ENCODE assay signal across 14 cellular contexts in the genomic region with DNA sequence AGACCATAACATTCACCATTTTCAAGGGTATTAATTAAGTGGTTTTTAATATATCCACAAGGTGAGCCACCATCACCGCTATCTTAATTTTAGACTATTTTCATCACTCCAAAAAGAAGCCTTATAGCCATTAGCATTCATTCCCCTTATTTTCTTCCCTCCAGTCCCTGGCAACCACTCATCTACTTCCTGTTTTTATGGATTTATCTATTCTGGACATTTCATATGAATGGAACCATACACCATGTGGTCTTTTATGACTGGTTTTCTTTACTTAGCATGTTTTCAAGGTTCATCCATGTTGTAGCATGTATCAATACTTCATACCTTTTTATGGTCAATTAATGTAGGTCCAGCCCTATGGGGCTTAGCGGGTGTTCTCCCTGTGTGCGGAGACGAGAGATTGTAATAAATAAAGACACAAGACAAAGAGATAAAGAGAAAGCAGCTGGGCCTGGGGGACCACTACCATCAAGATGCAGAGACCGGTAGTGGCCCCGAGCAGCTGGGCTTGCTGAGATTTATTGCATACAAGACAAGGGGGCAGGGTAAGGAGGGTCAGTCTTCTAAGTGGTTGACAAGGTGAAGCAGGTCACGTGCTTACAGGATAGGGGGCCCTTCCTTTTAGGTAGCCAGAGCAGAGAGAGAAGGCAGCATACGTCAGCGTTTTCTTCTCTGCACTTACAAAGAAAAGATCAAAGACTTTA. TPM values are rescaled to one million over a fixed set of nuclear protein-coding genes. Genes with fewer than 3 reads are reported as not detected.
A peak's percentile ranks its signal among the peaks of the same experiment; 100 is the strongest.
DNase-seq lines count a peak whose midpoint lies in the region; ATAC-seq, FAIRE-seq and TF ChIP-seq lines count a peak whose summit lies in the region.
"Had no signal": no experiment of that assay in that cellular context is flagged by ENCODE, and none has a peak within 500 bp of the region (broad histone marks: within the 10 kb centered on the region; RNA-seq: fewer than 3 reads in every experiment).

No MANE protein-coding gene starts in this region.

- ATAC-seq in GM18873 (IDR thresholded peaks at IDR 0.05; ENCODE audit: low FRiP score, unreplicated experiment) = no peak

- peaks cover 24% of the 10 kb centered on the region for H3K4me1 ChIP-seq in GM23248 (ENCODE audit: insufficient read depth)
- peaks cover 9 to 14% of the 10 kb centered on the region in 2 donors for H3K4me1 ChIP-seq in kidney (ENCODE audit: control insufficient read depth in 1 of 2, insufficient read depth in 1 of 2, low read depth in 1 of 2, low read length in 2 of 2)
- H3K4me1 ChIP-seq in spleen = peaks cover under 1 to 85% (median 25%) of the 10 kb centered on the region in 6 donors
- no peaks in the 10 kb centered on the region for H3K4me1 ChIP-seq in colonic mucosa

- no peak for TF ChIP-seq POLR2A in spleen (IDR thresholded peaks at IDR 0.05)

- H3K4me3 ChIP-seq in GM23248 = no peak overlapping the region
- H3K4me3 ChIP-seq in kidney (ENCODE audit: low read length in 2 of 2) = no peak overlapping the region
- no peak overlapping the region for H3K4me3 ChIP-seq in spleen
- H3K4me3 ChIP-seq in colonic mucosa = no peak overlapping the region
- H3K4me3 ChIP-seq: dorsolateral prefrontal cortex had no signal

- H3K36me3 ChIP-seq in GM23248 (ENCODE audit: low read depth) (no peaks in the 10 kb centered on the region), kidney (ENCODE audit: control insufficient read depth in 1 of 2, insufficient read depth in 2 of 2, low read length in 2 of 2) (no peaks in the 10 kb centered on the region), spleen (peaks cover 0 to 53% (median 1%) of the 10 kb centered on the region in 6 donors), colonic mucosa (no peaks in the 10 kb centered on the region)

- peaks cover 16% of the 10 kb centered on the region for H3F3A ChIP-seq in GM23248 (ENCODE audit: insufficient read depth)

- no peak for FAIRE-seq in kidney (lab: Jason Lieb, UNC)
- FAIRE-seq: TTC549 had no signal

- peak overlapping the region; percentile 49 for H3K4me2 ChIP-seq in GM23248 (ENCODE audit: unreplicated experiment)

- intact Hi-C loops in kidney (cut with DNase I) = no loop called here
- intact Hi-C loops in spleen (cut with DNase I; ENCODE audit: low total_unique reads) = no loop called here
- intact Hi-C loops in colonic mucosa (cut with DNase I) = no loop called here

- DNase-seq in GM23248 (no peak), SW480 (ENCODE audit: low spot score) (peak; percentile 58), kidney (no peak), spleen (no peak), colonic mucosa (no peak)
- DNase-seq in stimulated activated CD4-positive, alpha-beta T cell treated with anti-CD3 and anti-CD28 coated beads, Interleukin-2, amount 100 ng/mL, for 48 hours = no peak
- DNase-seq: dorsolateral prefrontal cortex; H7; hypothalamus; Karpas-422; NCI-H2107; stimulated activated CD4-positive, alpha-beta T cell treated with anti-CD3 and anti-CD28 coated beads, Interleukin-4, amount 100 ng/mL, for 1 hour had no signal

- H3K27ac ChIP-seq in GM23248 (no peak overlapping the region), kidney (ENCODE audit: low read depth in 2 of 2, low read length in 2 of 2) (peak overlapping the region; percentile 20 to 68), spleen (peak overlapping the region in 5 of 8 donors; percentile 29 to 72 (median 45)), colonic mucosa (no peak overlapping the region)

- TF ChIP-seq CTCF in kidney (IDR thresholded peaks at IDR 0.05; ENCODE audit: borderline replicate concordance, extremely low read depth, insufficient read depth) (no peak), spleen (IDR thresholded peaks at IDR 0.05 in 8 of 11, conservative IDR thresholded peaks at IDR 0.05 in 3 of 11) (no peak), colonic mucosa (IDR thresholded peaks at IDR 0.05) (no peak)

- H3K9me3 ChIP-seq in GM23248 (ENCODE audit: low read depth) = no peaks in the 10 kb centered on the region
- no peaks in the 10 kb centered on the region for H3K9me3 ChIP-seq in kidney (ENCODE audit: control insufficient read depth in 1 of 2, low read length in 2 of 2)
- H3K9me3 ChIP-seq in spleen = peaks cover 0 to 5% (median 0%) of the 10 kb centered on the region in 8 donors
- no peaks in the 10 kb centered on the region for H3K9me3 ChIP-seq in colonic mucosa

- H3K9ac ChIP-seq in GM23248 (peak overlapping the region; percentile 33; the same call in 1 of the 2 replicates), kidney (ENCODE audit: low read length in 2 of 2) (no peak overlapping the region), colonic mucosa (ENCODE audit: low read depth in 2 of 2, low read length in 2 of 2) (no peak overlapping the region)

- peaks cover 93% of the 10 kb centered on the region for H3K79me2 ChIP-seq in GM23248 (ENCODE audit: insufficient read depth)

- H3K27me3 ChIP-seq in GM23248 (replicated peaks; ENCODE audit: insufficient read depth) = no peaks in the 10 kb centered on the region
- H3K27me3 ChIP-seq in spleen (replicated peaks in 1 of 7) = no peaks in the 10 kb centered on the region
- H3K27me3 ChIP-seq in colonic mucosa = no peaks in the 10 kb centered on the region
- H3K27me3 ChIP-seq: dorsolateral prefrontal cortex had no signal

- no peak overlapping the region for H2AFZ ChIP-seq in GM23248

- in situ Hi-C loops in GM23248 (cut with MboI) = no loop called here

- WGBS in GM23248 (ENCODE audit: low coverage in 1 of 2, low lambda C conversion rate in 2 of 2, missing lambda C conversion rate in 2 of 2), 2 experiments = 61 to 62% methylated on average over 9 of the region's 9 CpGs
- WGBS in spleen, 5 donors = 67 to 86% (median 76%) methylated on average over 9 of the region's 9 CpGs

- H4K20me1 ChIP-seq in GM23248 (ENCODE audit: insufficient read depth) = peaks cover 8% of the 10 kb centered on the region; the same call in 1 of the 2 replicates

- H3K9me2 ChIP-seq in GM23248 (ENCODE audit: insufficient read depth) = no peaks in the 10 kb centered on the region

RNA-seq across cellular contexts. Expression of a gene that starts 14.6 kb away (rescaled TPM):
- total RNA-seq in GM23248 (2014; rRNA removed; shearing (Covaris generic)) = 42.7 and 57.4 TPM in 2 replicates
- polyA plus RNA-seq in GM23248 (2016; fragmentation: Nextera tagmentation; extraction: Ambion mirVana) (21.1 and 23.0 TPM in 2 replicates), kidney (ENCODE audit: insufficient read depth, low read depth, low replicate concordance) (27.8 TPM), spleen (10 to 100 TPM; 15.9 to 24.1 (median 16.1) TPM)
- total RNA-seq in kidney (55.7 TPM), spleen (100 to 1,000 TPM in 2 of 7 donors, 10 to 100 TPM in 5; 38.6 to 149 (median 55.4) TPM), colonic mucosa (10 to 100 TPM; 32.3 to 42.7 TPM)

RNA-seq across cellular contexts. Expression of a gene that starts 43.9 kb away (rescaled TPM):
- 0.51 and 1.1 TPM in 2 replicates for total RNA-seq in GM23248 (2014; rRNA removed; shearing (Covaris generic))
- polyA plus RNA-seq in GM23248 (2016; fragmentation: Nextera tagmentation; extraction: Ambion mirVana) = 1.7 and 1.9 TPM in 2 replicates
- 17.3 TPM for total RNA-seq in kidney
- 72.1 TPM for polyA plus RNA-seq in kidney (ENCODE audit: insufficient read depth, low read depth, low replicate concordance)
- total RNA-seq in spleen = 10 to 100 TPM in 5 of 7 donors, 1 to 10 TPM in 2; 5.5 to 12.8 (median 10.5) TPM
- polyA plus RNA-seq in spleen = 1 to 10 TPM; 3.0 to 6.0 (median 5.4) TPM
- total RNA-seq in colonic mucosa = 10 to 100 TPM in 1 of 2 donors, 1 to 10 TPM in 1; 9.7 to 27.6 TPM

RNA-seq across cellular contexts. Expression of a gene that starts 44.2 kb away (rescaled TPM):
- 3.8 and 5.9 TPM in 2 replicates for total RNA-seq in GM23248 (2014; rRNA removed; shearing (Covaris generic))
- polyA plus RNA-seq in GM23248 (2016; fragmentation: Nextera tagmentation; extraction: Ambion mirVana) (22.7 and 24.1 TPM in 2 replicates), kidney (ENCODE audit: insufficient read depth, low read depth, low replicate concordance) (28.8 TPM), spleen (1 to 10 TPM; 2.6 to 4.1 (median 3.2) TPM)
- total RNA-seq in kidney (16.3 TPM), spleen (1 to 10 TPM; 2.2 to 5.1 (median 4.2) TPM), colonic mucosa (1 to 10 TPM; 4.8 to 5.6 TPM)

Comparison
In these comparisons a context has a peak if more than half of its experiments do, and no peak if none do; other contexts are left out.
1. H3K27ac ChIP-seq: peak in kidney (2 of 2) and spleen (5 of 8); none in GM23248 (single experiment) and colonic mucosa (single experiment).